Comparison of ENCODE assay signal across 8 cellular contexts in genomic region chr5:154038604-154039457, GRCh38. TPM values are rescaled to one million over a fixed set of nuclear protein-coding genes. Genes with fewer than 3 reads are reported as not detected.
DNase-seq lines count a peak whose midpoint lies in the region; ATAC-seq, FAIRE-seq and TF ChIP-seq lines count a peak whose summit lies in the region.

TSS of gene FAM114A2 (minus strand) at chr5:154038910. CDS start at chr5:154034953, 3,957 bp downstream.
TSS of gene MFAP3 (plus strand) at chr5:154038967. CDS start at chr5:154049723, 10,756 bp downstream.

- H3K27me3 ChIP-seq in BJ (ENCODE audit: control insufficient read depth, insufficient read depth, low read length), result no peaks in the 10 kb centered on the region

- peak; percentile 98 for ATAC-seq in HG03442 (IDR thresholded peaks at IDR 0.05; ENCODE audit: unreplicated experiment)

- no peak for TF ChIP-seq CTCF in BJ (IDR thresholded peaks at IDR 0.05; ENCODE audit: insufficient read depth, low read depth, low read length)
- no peak for TF ChIP-seq CTCF in choroid plexus epithelial cell (conservative IDR thresholded peaks at IDR 0.05; ENCODE audit: low read depth, low read length)

- DNase-seq in BJ (ENCODE audit: low read depth) (no peak), GM19239 (ENCODE audit: insufficient read length, low spot score) (peak; percentile 74), NCI-H524 treated with DMSO at 0.1 percent for 48 hours (lab: John Stamatoyannopoulos, UW) (peak; percentile 71), choroid plexus epithelial cell (ENCODE audit: low read depth) (peak; percentile 85), kidney tubule cell (ENCODE audit: low spot score) (peak; percentile 94)
- DNase-seq in activated CD4-positive, alpha-beta T cell treated with anti-CD3 and anti-CD28 coated beads for 4 hours, result peak; percentile 80 to 84
- DNase-seq in stimulated activated CD4-positive, alpha-beta T cell treated with anti-CD3 and anti-CD28 coated beads, Interleukin-1b, Interleukin-23, amount 100 ng/mL, for 1 hour (ENCODE audit: low read depth in 2 of 2), result peak; percentile 60 to 65

- H3K36me3 ChIP-seq in BJ (ENCODE audit: control insufficient read depth, insufficient read depth, low read length), result no peaks in the 10 kb centered on the region

- peak within 1 kb of the TSS; percentile 68 for H3K4me3 ChIP-seq in BJ (ENCODE audit: low read depth, low read length)
- H3K4me3 ChIP-seq in choroid plexus epithelial cell (ENCODE audit: low read depth, low read length), result peak within 1 kb of the TSS; percentile 80

- POLR2A ChIA-PET in BJ (lab: Charles Lee), result interaction anchor here (0.6 kb wide), 1 partner anchor 11 kb away, joined by 3 read pairs; no protein-coding TSS in a partner anchor

- CTCF ChIA-PET in BJ (lab: Yijun Ruan, JAX), result interaction anchor here (0.6 to 1.7 kb wide), 3 partner anchors 10 to 572 kb away, joined by 3 to 4 read pairs (median 4); no protein-coding TSS in a partner anchor

- FAIRE-seq in GM19239 (lab: Jason Lieb, UNC), result peak; percentile 98

RNA-seq across cellular contexts. Expression of gene FAM114A2, which starts in this region (rescaled TPM):
- 12.1 and 21.3 TPM in 2 replicates for polyA plus RNA-seq in BJ (2011; rRNA removed)
- 20.5 and 24.5 TPM in 2 replicates for polyA minus RNA-seq in BJ (2011; rRNA and poly(A)+ RNA removed)

RNA-seq across cellular contexts. Expression of gene MFAP3, which starts in this region (rescaled TPM):
- polyA plus RNA-seq in BJ (2011; rRNA removed), result 24.5 and 47.0 TPM in 2 replicates
- polyA minus RNA-seq in BJ (2011; rRNA and poly(A)+ RNA removed), result 22.8 and 38.8 TPM in 2 replicates
